8 cellular contexts compared by ENCODE assay signal in genomic region chr10:75399461-75400162, GRCh38. TPM values are rescaled to one million over a fixed set of nuclear protein-coding genes. Genes with fewer than 3 reads are reported as not detected.
A peak's percentile ranks its signal among the peaks of the same experiment; 100 is the strongest.
DNase-seq lines count a peak whose midpoint lies in the region; ATAC-seq and TF ChIP-seq lines count a peak whose summit lies in the region.

No MANE protein-coding gene starts in this region.

- H3K9ac ChIP-seq in smooth muscle cell (ENCODE audit: low read depth), result peak overlapping the region; percentile 67

- H3K9me3 ChIP-seq in T-helper 17 cell (ENCODE audit: control insufficient read depth, low read length, poor library complexity, severe bottlenecking), result no peaks in the 10 kb centered on the region
- no peaks in the 10 kb centered on the region for H3K9me3 ChIP-seq in smooth muscle cell (replicated peaks; ENCODE audit: low read depth)

- H3K36me3 Mint-ChIP-seq in T-helper 17 cell (ENCODE audit: low read depth), result peaks cover 12% of the 10 kb centered on the region

- H4K20me1 ChIP-seq in smooth muscle cell (ENCODE audit: low read depth), result peaks cover 30% of the 10 kb centered on the region

- in situ Hi-C loops in KBM-7 (cut with MboI; ENCODE audit: low pct_unique_long_range_greater_than_20kb, low sequenced_read_pairs), result loop anchor here (25.0 kb wide), 1 partner anchor 638 kb away; no protein-coding TSS in a partner anchor

- peaks cover 3% of the 10 kb centered on the region for H3F3A ChIP-seq in smooth muscle cell (ENCODE audit: low read depth)

- peaks cover 34% of the 10 kb centered on the region for H3K27me3 Mint-ChIP-seq in T-helper 17 cell

- H3K27ac ChIP-seq in smooth muscle cell (ENCODE audit: low read depth), result peak overlapping the region; percentile 75

- TF ChIP-seq CTCF in kidney epithelial cell (IDR thresholded peaks at IDR 0.05; ENCODE audit: insufficient read depth, low read length, poor library complexity, severe bottlenecking), result peak; percentile 35
- TF ChIP-seq CTCF in smooth muscle cell (IDR thresholded peaks at IDR 0.05; ENCODE audit: borderline replicate concordance, insufficient read depth, poor library complexity, severe bottlenecking), result peak; percentile 52

- H3K4me2 ChIP-seq in smooth muscle cell, result peak overlapping the region; percentile 97

- peak overlapping the region; percentile 91 for H3K4me3 ChIP-seq in kidney epithelial cell (ENCODE audit: low read depth, low read length)
- H3K4me3 ChIP-seq in smooth muscle cell, result peak overlapping the region; percentile 95

- no peaks in the 10 kb centered on the region for H3K27me3 ChIP-seq in kidney epithelial cell (ENCODE audit: control insufficient read depth, insufficient read depth, low read length)
- H3K27me3 ChIP-seq in smooth muscle cell (ENCODE audit: low read depth), result no peaks in the 10 kb centered on the region

- H3K79me2 ChIP-seq in smooth muscle cell (ENCODE audit: low read depth), result peaks cover 55% of the 10 kb centered on the region

- DNase-seq in GM03348 (ENCODE audit: low spot score) (peak; percentile 84), KBM-7 (peak; percentile 66), T-helper 17 cell (peak in 1 of 3 donors; percentile 24), cerebellum (ENCODE audit: low spot score) (peak; percentile 43), kidney epithelial cell (ENCODE audit: low read depth) (no peak), smooth muscle cell (lab: John Stamatoyannopoulos, UW; ENCODE audit: unreplicated experiment) (peak; percentile 53)

- H2AFZ ChIP-seq in smooth muscle cell (ENCODE audit: low read depth), result no peak overlapping the region

- WGBS in smooth muscle cell (ENCODE audit: low lambda C conversion rate), result 1% methylated on average over 58 of the region's 71 CpGs

- peaks cover 11% of the 10 kb centered on the region for H3K4me1 ChIP-seq in smooth muscle cell (ENCODE audit: low read depth)

- peaks cover 21% of the 10 kb centered on the region for H3K4me1 Mint-ChIP-seq in T-helper 17 cell

- peak overlapping the region; percentile 91 for H3K4me3 Mint-ChIP-seq in T-helper 17 cell

- ATAC-seq in T-helper 17 cell, result peak; percentile 47
- ATAC-seq in GM19328 (IDR thresholded peaks at IDR 0.05; ENCODE audit: unreplicated experiment), result no peak
- no peak for ATAC-seq in GM18517 (IDR thresholded peaks at IDR 0.05; ENCODE audit: unreplicated experiment)

- H3K36me3 ChIP-seq in kidney epithelial cell (ENCODE audit: control insufficient read depth, insufficient read depth, low read length) (peaks cover 6% of the 10 kb centered on the region), smooth muscle cell (ENCODE audit: low read depth) (no peaks in the 10 kb centered on the region)

- H3K27ac Mint-ChIP-seq in T-helper 17 cell, result no peak overlapping the region

RNA-seq across cellular contexts. Expression of gene ZNF503, which starts 2.0 kb away (rescaled TPM):
- total RNA-seq in T-helper 17 cell (under 1 TPM; 0.12 to 0.50 TPM), cerebellum (1.2 TPM), kidney epithelial cell (13.8 and 16.8 TPM in 2 replicates), smooth muscle cell (5.2 and 11.8 TPM in 2 replicates)
- polyA plus RNA-seq in smooth muscle cell, result 6.8 and 8.4 TPM in 2 replicates

RNA-seq across cellular contexts. Expression of gene LRMDA, which starts 31.8 kb away (rescaled TPM):
- total RNA-seq in T-helper 17 cell (not detected), cerebellum (0.91 TPM), kidney epithelial cell (18.7 and 24.3 TPM in 2 replicates), smooth muscle cell (1.5 and 87.4 TPM in 2 replicates)
- polyA plus RNA-seq in smooth muscle cell, result 1.6 and 2.0 TPM in 2 replicates
